In the genomic region with DNA sequence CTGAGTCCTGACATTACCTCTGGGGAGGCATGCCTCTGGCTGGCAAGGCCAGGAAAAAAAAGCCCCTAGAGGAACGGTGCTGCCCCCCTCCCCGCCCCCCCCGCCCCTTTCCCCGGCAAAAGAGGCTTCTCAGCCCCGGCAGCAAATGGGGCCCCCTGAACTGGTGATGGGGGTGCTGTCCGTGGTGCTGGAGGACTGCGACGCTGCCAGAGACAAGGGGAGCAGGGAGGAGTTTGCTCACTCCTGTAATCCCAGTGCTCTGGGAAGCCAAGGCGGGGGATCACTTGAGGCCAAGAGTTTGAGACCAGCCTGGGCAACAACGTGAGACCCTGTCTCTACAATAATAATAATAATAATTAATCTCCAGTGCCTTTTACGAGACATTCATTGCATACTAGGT, we compare ENCODE assay signal across 1 cellular context.
A peak's percentile ranks its signal among the peaks of the same experiment; 100 is the strongest.
TF ChIP-seq lines count a peak whose summit lies in the region.

No MANE protein-coding gene starts in this region.

TF ChIP-seq in HepG2, 621 proteins besides CTCF, POLR2A, EP300 and RAD21 (continued from another document and continues in another):
- TF ChIP-seq MZF1 (CRISPR knock-in tag; IDR thresholded peaks at IDR 0.05; ENCODE audit: borderline replicate concordance) (no peak), ZIK1 (CRISPR knock-in tag; IDR thresholded peaks at IDR 0.05; ENCODE audit: borderline replicate concordance, low read depth) (no peak), FLYWCH1 (CRISPR knock-in tag; IDR thresholded peaks at IDR 0.05) (no peak), MLXIP (CRISPR knock-in tag; IDR thresholded peaks at IDR 0.05; ENCODE audit: borderline replicate concordance) (0 out of 2 replicates have a peak, but pooled peaks have one; percentile 31), ATF6 (CRISPR knock-in tag; conservative IDR thresholded peaks at IDR 0.05) (no peak), SUZ12 (IDR thresholded peaks at IDR 0.05; ENCODE audit: low read depth, low read length) (no peak), TEAD3 (CRISPR knock-in tag; optimal IDR thresholded peaks at IDR 0.05; ENCODE audit: borderline replicate concordance) (no peak), ZMAT3 (CRISPR knock-in tag; conservative IDR thresholded peaks at IDR 0.05) (0 out of 2 replicates have a peak, but pooled peaks have one; percentile 30), ZNF564 (CRISPR knock-in tag; IDR thresholded peaks at IDR 0.05) (no peak), SP1 (IDR thresholded peaks at IDR 0.05) (no peak), SP1 (CRISPR knock-in tag; IDR thresholded peaks at IDR 0.05) (no peak), XRCC5 (optimal IDR thresholded peaks at IDR 0.05; ENCODE audit: low read length) (no peak), PTBP1 (IDR thresholded peaks at IDR 0.05; ENCODE audit: low read depth, low read length, poor library complexity, severe bottlenecking) (no peak), PRMT3 (CRISPR knock-in tag; IDR thresholded peaks at IDR 0.05; ENCODE audit: borderline replicate concordance, low read depth) (no peak), EZH2 (conservative IDR thresholded peaks at IDR 0.05; ENCODE audit: low read depth, low read length) (no peak), RFX3 (CRISPR knock-in tag; IDR thresholded peaks at IDR 0.05) (no peak), FOXA3 (CRISPR knock-in tag; IDR thresholded peaks at IDR 0.05) (no peak), SMAD3 (CRISPR knock-in tag; IDR thresholded peaks at IDR 0.05) (peak; percentile 62; the same call in 1 of the 2 replicates), ZNF44 (CRISPR knock-in tag; IDR thresholded peaks at IDR 0.05) (no peak), HOXA7 (CRISPR knock-in tag; IDR thresholded peaks at IDR 0.05) (no peak), CBFB (CRISPR knock-in tag; IDR thresholded peaks at IDR 0.05) (no peak), EEA1 (CRISPR knock-in tag; IDR thresholded peaks at IDR 0.05; ENCODE audit: borderline replicate concordance) (no peak), CEBPB (IDR thresholded peaks at IDR 0.05; ENCODE audit: borderline replicate concordance, low read depth, low read length) (no peak), ZNF354B (CRISPR knock-in tag; IDR thresholded peaks at IDR 0.05) (no peak), SNRNP70 (IDR thresholded peaks at IDR 0.05; ENCODE audit: low read depth, low read length) (no peak), ZNF512B (CRISPR knock-in tag; IDR thresholded peaks at IDR 0.05; ENCODE audit: borderline replicate concordance) (no peak), CENPT (CRISPR knock-in tag; IDR thresholded peaks at IDR 0.05; ENCODE audit: low read depth) (no peak), ZNF713 (CRISPR knock-in tag; IDR thresholded peaks at IDR 0.05) (no peak), ZNF776 (CRISPR knock-in tag; IDR thresholded peaks at IDR 0.05) (no peak), ZNF616 (CRISPR knock-in tag; IDR thresholded peaks at IDR 0.05; ENCODE audit: low read depth) (no peak)
- TF ChIP-seq, protein P1, sequence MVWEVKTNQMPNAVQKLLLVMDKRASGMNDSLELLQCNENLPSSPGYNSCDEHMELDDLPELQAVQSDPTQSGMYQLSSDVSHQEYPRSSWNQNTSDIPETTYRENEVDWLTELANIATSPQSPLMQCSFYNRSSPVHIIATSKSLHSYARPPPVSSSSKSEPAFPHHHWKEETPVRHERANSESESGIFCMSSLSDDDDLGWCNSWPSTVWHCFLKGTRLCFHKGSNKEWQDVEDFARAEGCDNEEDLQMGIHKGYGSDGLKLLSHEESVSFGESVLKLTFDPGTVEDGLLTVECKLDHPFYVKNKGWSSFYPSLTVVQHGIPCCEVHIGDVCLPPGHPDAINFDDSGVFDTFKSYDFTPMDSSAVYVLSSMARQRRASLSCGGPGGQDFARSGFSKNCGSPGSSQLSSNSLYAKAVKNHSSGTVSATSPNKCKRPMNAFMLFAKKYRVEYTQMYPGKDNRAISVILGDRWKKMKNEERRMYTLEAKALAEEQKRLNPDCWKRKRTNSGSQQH (CRISPR knock-in tag; IDR thresholded peaks at IDR 0.05; ENCODE audit: low read depth): peak; percentile 84; the same call in 1 of the 2 replicates
- TF ChIP-seq, protein P2, sequence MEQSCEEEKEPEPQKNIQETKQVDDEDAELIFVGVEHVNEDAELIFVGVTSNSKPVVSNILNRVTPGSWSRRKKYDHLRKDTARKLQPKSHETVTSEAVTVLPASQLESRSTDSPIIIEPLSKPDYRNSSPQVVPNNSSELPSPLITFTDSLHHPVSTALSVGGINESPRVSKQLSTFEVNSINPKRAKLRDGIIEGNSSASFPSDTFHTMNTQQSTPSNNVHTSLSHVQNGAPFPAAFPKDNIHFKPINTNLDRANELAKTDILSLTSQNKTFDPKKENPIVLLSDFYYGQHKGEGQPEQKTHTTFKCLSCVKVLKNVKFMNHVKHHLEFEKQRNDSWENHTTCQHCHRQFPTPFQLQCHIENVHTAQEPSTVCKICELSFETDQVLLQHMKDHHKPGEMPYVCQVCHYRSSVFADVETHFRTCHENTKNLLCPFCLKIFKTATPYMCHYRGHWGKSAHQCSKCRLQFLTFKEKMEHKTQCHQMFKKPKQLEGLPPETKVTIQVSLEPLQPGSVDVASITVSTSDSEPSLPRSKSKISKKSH (CRISPR knock-in tag; IDR thresholded peaks at IDR 0.05; ENCODE audit: borderline replicate concordance): no peak
- TF ChIP-seq, protein P3, sequence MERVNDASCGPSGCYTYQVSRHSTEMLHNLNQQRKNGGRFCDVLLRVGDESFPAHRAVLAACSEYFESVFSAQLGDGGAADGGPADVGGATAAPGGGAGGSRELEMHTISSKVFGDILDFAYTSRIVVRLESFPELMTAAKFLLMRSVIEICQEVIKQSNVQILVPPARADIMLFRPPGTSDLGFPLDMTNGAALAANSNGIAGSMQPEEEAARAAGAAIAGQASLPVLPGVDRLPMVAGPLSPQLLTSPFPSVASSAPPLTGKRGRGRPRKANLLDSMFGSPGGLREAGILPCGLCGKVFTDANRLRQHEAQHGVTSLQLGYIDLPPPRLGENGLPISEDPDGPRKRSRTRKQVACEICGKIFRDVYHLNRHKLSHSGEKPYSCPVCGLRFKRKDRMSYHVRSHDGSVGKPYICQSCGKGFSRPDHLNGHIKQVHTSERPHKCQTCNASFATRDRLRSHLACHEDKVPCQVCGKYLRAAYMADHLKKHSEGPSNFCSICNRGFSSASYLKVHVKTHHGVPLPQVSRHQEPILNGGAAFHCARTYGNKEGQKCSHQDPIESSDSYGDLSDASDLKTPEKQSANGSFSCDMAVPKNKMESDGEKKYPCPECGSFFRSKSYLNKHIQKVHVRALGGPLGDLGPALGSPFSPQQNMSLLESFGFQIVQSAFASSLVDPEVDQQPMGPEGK (CRISPR knock-in tag; IDR thresholded peaks at IDR 0.05): peak; percentile 68
- TF ChIP-seq, protein P4, sequence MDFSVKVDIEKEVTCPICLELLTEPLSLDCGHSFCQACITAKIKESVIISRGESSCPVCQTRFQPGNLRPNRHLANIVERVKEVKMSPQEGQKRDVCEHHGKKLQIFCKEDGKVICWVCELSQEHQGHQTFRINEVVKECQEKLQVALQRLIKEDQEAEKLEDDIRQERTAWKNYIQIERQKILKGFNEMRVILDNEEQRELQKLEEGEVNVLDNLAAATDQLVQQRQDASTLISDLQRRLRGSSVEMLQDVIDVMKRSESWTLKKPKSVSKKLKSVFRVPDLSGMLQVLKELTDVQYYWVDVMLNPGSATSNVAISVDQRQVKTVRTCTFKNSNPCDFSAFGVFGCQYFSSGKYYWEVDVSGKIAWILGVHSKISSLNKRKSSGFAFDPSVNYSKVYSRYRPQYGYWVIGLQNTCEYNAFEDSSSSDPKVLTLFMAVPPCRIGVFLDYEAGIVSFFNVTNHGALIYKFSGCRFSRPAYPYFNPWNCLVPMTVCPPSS (IDR thresholded peaks at IDR 0.05): no peak
- TF ChIP-seq, protein P5, sequence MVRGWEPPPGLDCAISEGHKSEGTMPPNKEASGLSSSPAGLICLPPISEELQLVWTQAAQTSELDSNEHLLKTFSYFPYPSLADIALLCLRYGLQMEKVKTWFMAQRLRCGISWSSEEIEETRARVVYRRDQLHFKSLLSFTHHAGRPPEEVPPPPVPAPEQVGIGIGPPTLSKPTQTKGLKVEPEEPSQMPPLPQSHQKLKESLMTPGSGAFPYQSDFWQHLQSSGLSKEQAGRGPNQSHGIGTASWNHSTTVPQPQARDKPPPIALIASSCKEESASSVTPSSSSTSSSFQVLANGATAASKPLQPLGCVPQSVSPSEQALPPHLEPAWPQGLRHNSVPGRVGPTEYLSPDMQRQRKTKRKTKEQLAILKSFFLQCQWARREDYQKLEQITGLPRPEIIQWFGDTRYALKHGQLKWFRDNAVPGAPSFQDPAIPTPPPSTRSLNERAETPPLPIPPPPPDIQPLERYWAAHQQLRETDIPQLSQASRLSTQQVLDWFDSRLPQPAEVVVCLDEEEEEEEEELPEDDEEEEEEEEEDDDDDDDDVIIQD (CRISPR knock-in tag; IDR thresholded peaks at IDR 0.05; ENCODE audit: low read depth): no peak
- TF ChIP-seq, protein P6, sequence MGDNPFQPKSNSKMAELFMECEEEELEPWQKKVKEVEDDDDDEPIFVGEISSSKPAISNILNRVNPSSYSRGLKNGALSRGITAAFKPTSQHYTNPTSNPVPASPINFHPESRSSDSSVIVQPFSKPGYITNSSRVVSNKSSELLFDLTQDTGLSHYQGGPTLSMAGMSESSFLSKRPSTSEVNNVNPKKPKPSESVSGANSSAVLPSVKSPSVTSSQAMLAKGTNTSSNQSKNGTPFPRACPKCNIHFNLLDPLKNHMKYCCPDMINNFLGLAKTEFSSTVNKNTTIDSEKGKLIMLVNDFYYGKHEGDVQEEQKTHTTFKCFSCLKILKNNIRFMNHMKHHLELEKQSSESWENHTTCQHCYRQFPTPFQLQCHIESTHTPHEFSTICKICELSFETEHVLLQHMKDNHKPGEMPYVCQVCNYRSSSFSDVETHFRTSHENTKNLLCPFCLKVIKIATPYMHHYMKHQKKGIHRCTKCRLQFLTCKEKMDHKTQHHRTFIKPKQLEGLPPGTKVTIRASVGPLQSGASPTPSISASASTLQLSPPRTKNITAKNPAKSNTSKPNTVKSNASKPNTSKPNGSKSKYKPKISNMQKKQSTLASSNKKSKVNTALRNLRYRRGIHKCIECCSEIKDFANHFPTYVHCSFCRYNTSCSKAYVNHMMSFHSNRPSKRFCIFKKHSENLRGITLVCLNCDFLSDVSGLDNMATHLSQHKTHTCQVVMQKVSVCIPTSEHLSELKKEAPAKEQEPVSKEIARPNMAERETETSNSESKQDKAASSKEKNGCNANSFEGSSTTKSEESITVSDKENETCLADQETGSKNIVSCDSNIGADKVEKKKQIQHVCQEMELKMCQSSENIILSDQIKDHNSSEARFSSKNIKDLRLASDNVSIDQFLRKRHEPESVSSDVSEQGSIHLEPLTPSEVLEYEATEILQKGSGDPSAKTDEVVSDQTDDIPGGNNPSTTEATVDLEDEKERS (CRISPR knock-in tag; IDR thresholded peaks at IDR 0.05): no peak
